Comparison of ENCODE assay signal across 18 cellular contexts in the genomic region with DNA sequence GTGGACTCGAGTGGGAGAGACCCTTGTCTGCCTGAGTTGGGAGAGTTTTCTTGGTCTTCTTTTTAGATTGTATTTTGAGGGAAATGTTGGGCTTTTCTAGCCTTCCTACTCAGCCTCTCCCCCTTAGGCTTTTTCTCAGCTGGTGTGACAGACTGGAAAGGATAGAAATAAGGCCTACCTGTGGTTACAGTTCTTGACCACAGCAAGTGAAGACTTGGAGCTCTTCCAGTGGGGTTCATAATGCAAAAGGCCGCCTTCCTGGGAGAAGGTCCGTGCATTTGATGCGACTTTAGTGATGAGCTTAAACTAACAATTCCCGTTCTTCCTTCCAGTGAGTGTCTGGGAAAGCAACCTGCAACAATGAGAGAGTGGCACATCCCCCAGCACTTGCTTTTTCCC. TPM values are rescaled to one million over a fixed set of nuclear protein-coding genes. Genes with fewer than 3 reads are reported as not detected.
A peak's percentile ranks its signal among the peaks of the same experiment; 100 is the strongest.
DNase-seq lines count a peak whose midpoint lies in the region; ATAC-seq and TF ChIP-seq lines count a peak whose summit lies in the region.
"Had no signal": no experiment of that assay in that cellular context is flagged by ENCODE, and none has a peak within 500 bp of the region (broad histone marks: within the 10 kb centered on the region; RNA-seq: fewer than 3 reads in every experiment).

No MANE protein-coding gene starts in this region.

- peaks cover 97% of the 10 kb centered on the region for H3K27me3 Mint-ChIP-seq in activated naive CD4-positive, alpha-beta T cell treated with anti-CD3 and anti-CD28 coated beads, Interleukin-2, amount 10 ng/mL, durations not matched to agents 7 days and 5 days
- peaks cover 4 to 21% of the 10 kb centered on the region in 2 donors for H3K27me3 Mint-ChIP-seq in stimulated activated naive B cell treated with anti-CD40 and anti-IgM and Interleukin-4, amounts not matched to agents 10 μg/mL and 1 μg/mL and 100 μg/mL, for 72 hours
- H3K27me3 Mint-ChIP-seq in CD8-positive, alpha-beta T cell (ENCODE audit: low read depth): peaks cover 46% of the 10 kb centered on the region

- CTCF ChIA-PET in activated naive CD4-positive, alpha-beta T cell treated with anti-CD3 and anti-CD28 coated beads, Interleukin-2, amount 10 ng/mL, durations not matched to agents 7 days and 5 days (lab: Charles Lee): interaction anchor here (1.2 to 2.0 kb wide), 4 partner anchors 9 to 142 kb away, joined by 3 to 8 read pairs (median 6); a partner anchor contains a TSS
- CTCF ChIA-PET in CD8-positive, alpha-beta T cell (lab: Charles Lee): interaction anchor here (1.1 to 1.2 kb wide), 2 partner anchors 10 to 37 kb away, joined by 3 read pairs; no protein-coding TSS in a partner anchor

- no peak overlapping the region for H2BK12ac ChIP-seq in trophoblast cell (ENCODE audit: low read length)

- H3K36me3 ChIP-seq in vagina (peaks cover 0 to 17% of the 10 kb centered on the region in 2 donors), trophoblast cell (ENCODE audit: control insufficient read depth in 1 of 2, insufficient read depth in 2 of 2, low read length in 2 of 2) (peaks cover 23% of the 10 kb centered on the region in 2 experiments)
- no peaks in the 10 kb centered on the region for H3K36me3 ChIP-seq in CD8-positive, alpha-beta T cell (ENCODE audit: insufficient read depth, low read length)
- H3K36me3 ChIP-seq: colonic mucosa had no signal

- H2AFZ ChIP-seq in trophoblast cell (ENCODE audit: insufficient read depth, low read length, poor library complexity): no peak overlapping the region

- WGBS in trophoblast cell (ENCODE audit: extremely low coverage, insufficient coverage, insufficient read length): no CpG with 5 or more reads among the region's 5 CpGs

- POLR2A ChIA-PET in CD8-positive, alpha-beta T cell (lab: Charles Lee): interaction anchor here (0.9 kb wide), 1 partner anchor 28 kb away, joined by 3 read pairs; no protein-coding TSS in a partner anchor

- H3K4me3 ChIP-seq in vagina (no peak overlapping the region), trophoblast cell (ENCODE audit: low read depth, low read length) (no peak overlapping the region)
- no peak overlapping the region for H3K4me3 ChIP-seq in CD8-positive, alpha-beta T cell (ENCODE audit: low read depth, low read length)
- H3K4me3 ChIP-seq: colonic mucosa, HAP-1, smooth muscle cell, tibial artery had no signal

- no peak overlapping the region for H3K4me2 ChIP-seq in trophoblast cell (ENCODE audit: low read length)
- H3K4me2 ChIP-seq: smooth muscle cell had no signal

- H3K27ac ChIP-seq in cingulate gyrus (ENCODE audit: low read depth, low read length) (peak overlapping the region; percentile 96), vagina (no peak overlapping the region), trophoblast cell (ENCODE audit: low read depth, low read length) (no peak overlapping the region)
- no peak overlapping the region for H3K27ac ChIP-seq in CD8-positive, alpha-beta T cell (ENCODE audit: low read depth, low read length)
- H3K27ac ChIP-seq: foreskin keratinocyte, tibial artery had no signal

- no peak overlapping the region for H3K18ac ChIP-seq in trophoblast cell (ENCODE audit: low read length)

- TF ChIP-seq POLR2A in vagina (IDR thresholded peaks at IDR 0.05): no peak

- no peak for TF ChIP-seq CTCF in vagina (IDR thresholded peaks at IDR 0.05)
- TF ChIP-seq CTCF in CD8-positive, alpha-beta T cell (IDR thresholded peaks at IDR 0.05): no peak

- no peak overlapping the region for H2AK5ac ChIP-seq in trophoblast cell (ENCODE audit: low read length)

- no peak for ATAC-seq in stimulated activated naive B cell treated with anti-CD40 and anti-IgM and Interleukin-4, amounts not matched to agents 10 μg/mL and 1 μg/mL and 100 μg/mL, for 72 hours (replicated peaks)
- ATAC-seq in CD8-positive, alpha-beta T cell: no peak
- ATAC-seq: foreskin keratinocyte had no signal

- intact Hi-C loops in vagina (cut with DNase I): no loop called here
- intact Hi-C loops in CD8-positive, alpha-beta T cell (cut with DNase I, micrococcal nuclease): no loop called here

- H3K9me3 ChIP-seq in vagina (no peaks in the 10 kb centered on the region), trophoblast cell (ENCODE audit: insufficient read depth, low read depth, low read length) (no peaks in the 10 kb centered on the region)
- H3K9me3 ChIP-seq in CD8-positive, alpha-beta T cell (ENCODE audit: low read length): no peaks in the 10 kb centered on the region
- H3K9me3 ChIP-seq: colonic mucosa, HAP-1, tibial artery had no signal

- no peaks in the 10 kb centered on the region for H3K9me3 Mint-ChIP-seq in activated naive CD4-positive, alpha-beta T cell treated with anti-CD3 and anti-CD28 coated beads, Interleukin-2, amount 10 ng/mL, durations not matched to agents 7 days and 5 days
- no peaks in the 10 kb centered on the region for H3K9me3 Mint-ChIP-seq in stimulated activated naive B cell treated with anti-CD40 and anti-IgM and Interleukin-4, amounts not matched to agents 10 μg/mL and 1 μg/mL and 100 μg/mL, for 72 hours
- no peaks in the 10 kb centered on the region for H3K9me3 Mint-ChIP-seq in CD8-positive, alpha-beta T cell

- no peak overlapping the region for H4K8ac ChIP-seq in trophoblast cell (ENCODE audit: low read depth, low read length)

- peak overlapping the region; percentile 0 for H3K4me3 Mint-ChIP-seq in activated naive CD4-positive, alpha-beta T cell treated with anti-CD3 and anti-CD28 coated beads, Interleukin-2, amount 10 ng/mL, durations not matched to agents 7 days and 5 days
- H3K4me3 Mint-ChIP-seq in stimulated activated naive B cell treated with anti-CD40 and anti-IgM and Interleukin-4, amounts not matched to agents 10 μg/mL and 1 μg/mL and 100 μg/mL, for 72 hours: peak overlapping the region; percentile 1 to 31
- no peak overlapping the region for H3K4me3 Mint-ChIP-seq in CD8-positive, alpha-beta T cell

- no peak overlapping the region for H3K14ac ChIP-seq in trophoblast cell (ENCODE audit: low read length)

- H4K91ac ChIP-seq in trophoblast cell (ENCODE audit: low read depth, low read length): no peak overlapping the region

- H3K9ac ChIP-seq in trophoblast cell (ENCODE audit: low read length): no peak overlapping the region

- H2BK120ac ChIP-seq in trophoblast cell (ENCODE audit: insufficient read depth, low read length, poor library complexity): no peak overlapping the region

- peaks cover 72% of the 10 kb centered on the region for H3K4me1 ChIP-seq in vagina
- H3K4me1 ChIP-seq in CD8-positive, alpha-beta T cell (ENCODE audit: insufficient read depth, low read length): peaks cover 22% of the 10 kb centered on the region
- peaks cover 12 to 17% of the 10 kb centered on the region in 2 experiments for H3K4me1 ChIP-seq in trophoblast cell (ENCODE audit: control insufficient read depth in 1 of 2, insufficient read depth in 2 of 2, low read length in 2 of 2)
- H3K4me1 ChIP-seq: foreskin keratinocyte, HAP-1 had no signal

- H3K4ac ChIP-seq in trophoblast cell (ENCODE audit: low read depth, low read length): no peak overlapping the region

- H3K27ac Mint-ChIP-seq in activated naive CD4-positive, alpha-beta T cell treated with anti-CD3 and anti-CD28 coated beads, Interleukin-2, amount 10 ng/mL, durations not matched to agents 7 days and 5 days: peak overlapping the region; percentile 40
- H3K27ac Mint-ChIP-seq in stimulated activated naive B cell treated with anti-CD40 and anti-IgM and Interleukin-4, amounts not matched to agents 10 μg/mL and 1 μg/mL and 100 μg/mL, for 72 hours: peak overlapping the region; percentile 90
- H3K27ac Mint-ChIP-seq in CD8-positive, alpha-beta T cell: no peak overlapping the region

- H3K79me2 ChIP-seq in trophoblast cell (ENCODE audit: control insufficient read depth, insufficient read depth, low read length, poor library complexity): no peaks in the 10 kb centered on the region

- H3K79me1 ChIP-seq in trophoblast cell (ENCODE audit: low read length): peaks cover 2% of the 10 kb centered on the region

- H3K23ac ChIP-seq in trophoblast cell (ENCODE audit: low read length): no peak overlapping the region

- H3K36me3 Mint-ChIP-seq in activated naive CD4-positive, alpha-beta T cell treated with anti-CD3 and anti-CD28 coated beads, Interleukin-2, amount 10 ng/mL, durations not matched to agents 7 days and 5 days: no peaks in the 10 kb centered on the region
- H3K36me3 Mint-ChIP-seq in stimulated activated naive B cell treated with anti-CD40 and anti-IgM and Interleukin-4, amounts not matched to agents 10 μg/mL and 1 μg/mL and 100 μg/mL, for 72 hours: peaks cover 3 to 9% of the 10 kb centered on the region in 2 donors
- no peaks in the 10 kb centered on the region for H3K36me3 Mint-ChIP-seq in CD8-positive, alpha-beta T cell

- H3K27me3 ChIP-seq in vagina: no peaks in the 10 kb centered on the region
- no peaks in the 10 kb centered on the region for H3K27me3 ChIP-seq in CD8-positive, alpha-beta T cell (ENCODE audit: insufficient read depth, low read length)
- H3K27me3 ChIP-seq in trophoblast cell (ENCODE audit: insufficient read depth, low read length): no peaks in the 10 kb centered on the region
- H3K27me3 ChIP-seq: colonic mucosa, foreskin keratinocyte, tibial artery had no signal

- peaks cover 33% of the 10 kb centered on the region for H3K4me1 Mint-ChIP-seq in activated naive CD4-positive, alpha-beta T cell treated with anti-CD3 and anti-CD28 coated beads, Interleukin-2, amount 10 ng/mL, durations not matched to agents 7 days and 5 days
- peaks cover 57 to 72% of the 10 kb centered on the region in 2 donors for H3K4me1 Mint-ChIP-seq in stimulated activated naive B cell treated with anti-CD40 and anti-IgM and Interleukin-4, amounts not matched to agents 10 μg/mL and 1 μg/mL and 100 μg/mL, for 72 hours
- H3K4me1 Mint-ChIP-seq in CD8-positive, alpha-beta T cell (ENCODE audit: low read depth): peaks cover 24% of the 10 kb centered on the region

- no peak for DNase-seq in activated naive CD4-positive, alpha-beta T cell treated with anti-CD3 and anti-CD28 coated beads, Interleukin-2, amount 10 ng/mL, durations not matched to agents 7 days and 5 days
- no peak for DNase-seq in activated naive CD4-positive, alpha-beta T cell (lab: John Stamatoyannopoulos, UW)
- peak; percentile 49 for DNase-seq in OCI-M1 (lab: John Stamatoyannopoulos, UW)
- no peak for DNase-seq in stimulated activated naive B cell treated with anti-CD40 and anti-IgM and Interleukin-4, amounts not matched to agents 10 μg/mL and 1 μg/mL and 100 μg/mL, for 72 hours
- no peak for DNase-seq in vagina (ENCODE audit: extremely low spot score in 2 of 2)
- no peak for DNase-seq in CD8-positive, alpha-beta T cell
- DNase-seq in trophoblast cell: no peak
- DNase-seq: activated gamma-delta T cell treated with Interleukin-2 at 50 U/mL for 16 hours, colonic mucosa, DMS79, foreskin keratinocyte, NCI-H1930, NCI-H446 treated with DMSO at 0.1 percent for 48 hours, T-helper 9 cell, tibial artery had no signal

- no peak overlapping the region for H2BK5ac ChIP-seq in trophoblast cell (ENCODE audit: low read depth, low read length, poor library complexity)

- H4K12ac ChIP-seq in trophoblast cell (ENCODE audit: low read depth, low read length): no peak overlapping the region

RNA-seq across cellular contexts. Expression of a gene that starts 56.8 kb away (rescaled TPM):
- 50.6 TPM for total RNA-seq in vagina
- total RNA-seq in CD8-positive, alpha-beta T cell: under 1 TPM; 0.72 to 0.92 TPM
- polyA plus RNA-seq in trophoblast cell (2013): 7.2 and 7.3 TPM in 2 replicates

Comparison
In these comparisons a context has a peak if more than half of its experiments do, and no peak if none do; other contexts are left out.
1. RNA of a gene that starts 56.8 kb away (total RNA-seq): 50.6 TPM in vagina (single experiment); 0.72 to 0.92 TPM in CD8-positive, alpha-beta T cell; every median in the first group is over 10 times any median in the second.